ENCODE assay signal across 8 cellular contexts in the genomic region with DNA sequence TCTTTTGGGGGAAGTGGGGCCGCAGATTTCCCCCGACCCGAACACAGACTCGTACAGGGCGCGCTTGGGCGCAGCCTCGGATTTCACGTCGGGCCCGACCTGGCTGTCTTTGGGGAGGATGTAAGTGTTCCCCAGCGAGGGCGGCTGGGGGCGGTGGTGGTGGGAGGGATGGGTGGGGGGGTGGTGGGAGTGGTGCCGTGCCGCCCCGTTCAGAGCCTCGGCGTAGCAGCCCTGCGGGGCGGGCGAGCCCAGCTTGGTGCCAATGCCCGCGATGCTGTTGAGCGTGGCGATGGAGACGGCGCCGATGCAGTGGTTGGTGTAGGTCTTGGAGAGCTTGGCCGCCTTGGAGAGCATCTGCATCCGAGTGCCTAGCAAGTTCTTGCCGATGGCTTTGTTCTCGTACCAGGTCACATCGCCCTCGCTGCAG. TPM values are rescaled to one million over a fixed set of nuclear protein-coding genes. Genes with fewer than 3 reads are reported as not detected.
DNase-seq lines count a peak whose midpoint lies in the region; ATAC-seq and TF ChIP-seq lines count a peak whose summit lies in the region.
"Had no signal": no experiment of that assay in that cellular context is flagged by ENCODE, and none has a peak within 500 bp of the region (broad histone marks: within the 10 kb centered on the region; RNA-seq: fewer than 3 reads in every experiment).

No MANE protein-coding gene starts in this region.

- H3K9me3 ChIP-seq in IMR-90 (ENCODE audit: control insufficient read depth, insufficient read depth, low read length) (no peaks in the 10 kb centered on the region), iPS-18a (ENCODE audit: control insufficient read depth, low read depth, low read length) (no peaks in the 10 kb centered on the region), skeletal muscle satellite cell (replicated peaks; ENCODE audit: low read length) (no peaks in the 10 kb centered on the region)

- CTCF ChIA-PET in IMR-90 (lab: Yijun Ruan, JAX) = interaction anchor here (0.6 kb wide), 1 partner anchor 83 kb away, joined by 4 read pairs; no protein-coding TSS in a partner anchor

- H3K27me3 ChIP-seq in IMR-90 (ENCODE audit: control insufficient read depth, insufficient read depth, low read length) (peaks cover 20% of the 10 kb centered on the region), iPS-18a (ENCODE audit: control insufficient read depth, insufficient read depth, low read length) (peaks cover 68% of the 10 kb centered on the region), skeletal muscle satellite cell (ENCODE audit: control insufficient read depth, insufficient read depth, low read length) (peaks cover 18% of the 10 kb centered on the region)

- no peak overlapping the region for H3K27ac ChIP-seq in IMR-90 (ENCODE audit: insufficient read depth, low read length)
- no peak overlapping the region for H3K27ac ChIP-seq in iPS-18a (ENCODE audit: low read length)

- H3K79me1 ChIP-seq in IMR-90 (ENCODE audit: low read depth in 1 of 2, low read length in 2 of 2) = peaks cover 16 to 23% of the 10 kb centered on the region in 2 experiments

- peaks cover 13% of the 10 kb centered on the region; the same call in 1 of the 2 replicates for H4K20me1 ChIP-seq in IMR-90 (ENCODE audit: insufficient read depth, low read length)

- H2AK9ac ChIP-seq in IMR-90 (replicated peaks; ENCODE audit: low read depth, low read length, poor library complexity) = peak overlapping the region; percentile 68

- no peak overlapping the region for H3K9ac ChIP-seq in IMR-90 (ENCODE audit: low read depth, low read length)
- H3K9ac ChIP-seq in iPS-18a (ENCODE audit: low read length) = no peak overlapping the region
- H3K9ac ChIP-seq in skeletal muscle satellite cell (ENCODE audit: low read depth, low read length) = no peak overlapping the region

- H3K36me3 ChIP-seq in IMR-90 (ENCODE audit: control insufficient read depth, insufficient read depth, low read length) (no peaks in the 10 kb centered on the region), iPS-18a (ENCODE audit: control insufficient read depth, low read depth, low read length) (no peaks in the 10 kb centered on the region), skeletal muscle satellite cell (ENCODE audit: insufficient read depth, low read length) (no peaks in the 10 kb centered on the region)

- H3K18ac ChIP-seq in IMR-90 (ENCODE audit: low read depth, low read length) = no peak overlapping the region

- H3K4ac ChIP-seq in IMR-90 (ENCODE audit: low read depth, low read length) = no peak overlapping the region

- no peak for TF ChIP-seq POLR2A in IMR-90 (IDR thresholded peaks at IDR 0.05; ENCODE audit: low read depth, low read length)

- no peak overlapping the region for H3K23ac ChIP-seq in IMR-90 (ENCODE audit: low read depth, low read length)

- no peak overlapping the region for H2BK15ac ChIP-seq in IMR-90 (ENCODE audit: low read depth, low read length)

- intact Hi-C loops in IMR-90 (cut with micrococcal nuclease) = loop anchor here (5.0 kb wide), 3 partner anchors 120 to 240 kb away; no protein-coding TSS in a partner anchor

- no TSS peak for BruUV-seq in IMR-90 (replicated peaks; lab: Mats Ljungman, UMichigan)

- in situ Hi-C loops in IMR-90 (cut with MboI; ENCODE audit: low sequenced_read_pairs) = loop anchor here (10.0 kb wide), 1 partner anchor 62 kb away; no protein-coding TSS in a partner anchor
- in situ Hi-C loops in astrocyte of the spinal cord (cut with HindIII; ENCODE audit: low sequenced_read_pairs) = no loop called here

- 30% methylated on average over 6 of the region's 35 CpGs; no CpG with 5 or more reads in 1 of the 2 experiments for WGBS in IMR-90 (ENCODE audit: extremely low coverage in 2 of 2, insufficient read length in 1 of 2), 2 experiments

- TF ChIP-seq CTCF in IMR-90 (conservative IDR thresholded peaks at IDR 0.05; ENCODE audit: low read depth, low read length) (no peak), astrocyte of the spinal cord (IDR thresholded peaks at IDR 0.05; ENCODE audit: low read depth, low read length) (no peak)

- POLR2A ChIA-PET in IMR-90 (lab: Charles Lee; ENCODE audit: unreplicated experiment) = no interaction called here

- H3K56ac ChIP-seq in IMR-90 (ENCODE audit: extremely low read depth, insufficient read depth, low read length) = no peak overlapping the region

- no peak overlapping the region for H4K8ac ChIP-seq in IMR-90 (ENCODE audit: low read depth in 2 of 2, low read length in 2 of 2)

- no peak overlapping the region for H4K5ac ChIP-seq in IMR-90 (ENCODE audit: low read depth, low read length)

- H3K14ac ChIP-seq in IMR-90 (replicated peaks; ENCODE audit: low read depth, low read length) = no peak overlapping the region

- no peak overlapping the region for H4K91ac ChIP-seq in IMR-90 (ENCODE audit: insufficient read depth, low read depth, low read length)

- no peak overlapping the region for H2BK5ac ChIP-seq in IMR-90 (ENCODE audit: low read depth, low read length, poor library complexity, severe bottlenecking)

- no peak overlapping the region for H2BK20ac ChIP-seq in IMR-90 (ENCODE audit: low read depth, low read length)

- no peak overlapping the region for H2BK120ac ChIP-seq in IMR-90 (ENCODE audit: low read depth, low read length)

- H3K4me3 ChIP-seq in IMR-90 (ENCODE audit: insufficient read depth, low read depth, low read length) (no peak overlapping the region), astrocyte of the spinal cord (ENCODE audit: low read depth, low read length) (peak overlapping the region; percentile 68), iPS-18a (ENCODE audit: low read length) (peak overlapping the region; percentile 58), skeletal muscle satellite cell (ENCODE audit: low read length) (no peak overlapping the region)

- TF ChIP-seq RAD21 in IMR-90 (IDR thresholded peaks at IDR 0.05; ENCODE audit: low read length) = no peak

- dilution Hi-C loops in IMR-90 (cut with HindIII; ENCODE audit: low sequenced_read_pairs, unreplicated experiment) = no loop called here

- no peak overlapping the region for H2AK5ac ChIP-seq in IMR-90 (ENCODE audit: low read depth, low read length)

- peak overlapping the region; percentile 95 for H2AFZ ChIP-seq in IMR-90 (replicated peaks; ENCODE audit: low read length, poor library complexity)

- ATAC-seq in IMR-90 (ENCODE audit: low read depth) = no peak

- peaks cover 5% of the 10 kb centered on the region; the same call in 1 of the 2 replicates for H3K9me1 ChIP-seq in IMR-90 (ENCODE audit: insufficient read depth, low read length)

- no peak for DNase-seq in IMR-90
- no peak for DNase-seq in astrocyte of the spinal cord (ENCODE audit: low read depth, low spot score)
- DNase-seq in 8988T = no peak
- DNase-seq in T1000 (lab: John Stamatoyannopoulos, UW) = no peak
- no peak for DNase-seq in HUDEP-2 (lab: John Stamatoyannopoulos, UW; ENCODE audit: unreplicated experiment in 76 of 76)
- DNase-seq: NCI-H774 had no signal

- H3K4me2 ChIP-seq in IMR-90 (ENCODE audit: low read depth, low read length) (peak overlapping the region; percentile 77; the same call in 1 of the 2 replicates), skeletal muscle satellite cell (ENCODE audit: low read length) (peak overlapping the region; percentile 69)

- H3K4me1 ChIP-seq in IMR-90 (ENCODE audit: control insufficient read depth, insufficient read depth, low read length) (peaks cover 6% of the 10 kb centered on the region), iPS-18a (ENCODE audit: control insufficient read depth, low read depth, low read length) (peaks cover 24% of the 10 kb centered on the region), skeletal muscle satellite cell (ENCODE audit: control insufficient read depth, insufficient read depth, low read length) (peaks cover 34% of the 10 kb centered on the region)

TF ChIP-seq in IMR-90, 13 proteins besides CTCF, POLR2A, EP300 and RAD21:
- TF ChIP-seq FOS (IDR thresholded peaks at IDR 0.05; ENCODE audit: low read depth, low read length) (no peak), CHD1 (IDR thresholded peaks at IDR 0.05; ENCODE audit: low read depth, low read length) (no peak), SMC3 (IDR thresholded peaks at IDR 0.05; ENCODE audit: low read depth, low read length) (no peak), RFX5 (IDR thresholded peaks at IDR 0.05; ENCODE audit: low read depth, low read length) (no peak), USF2 (IDR thresholded peaks at IDR 0.05; ENCODE audit: low read depth, low read length) (no peak), BHLHE40 (IDR thresholded peaks at IDR 0.05; ENCODE audit: low read depth, low read length) (no peak), NFE2L2 (IDR thresholded peaks at IDR 0.05; ENCODE audit: low read depth, low read length) (no peak)
TF ChIP-seq in IMR-90: peak in this region for 0.

RNA-seq across cellular contexts. Expression of gene KCTD1, which starts 1.5 kb away (rescaled TPM):
- total RNA-seq in IMR-90 (2012; rRNA removed) = 4.7 and 5.0 TPM in 2 replicates
- 5.8 and 7.3 TPM in 2 replicates for polyA plus RNA-seq in IMR-90 (2012; rRNA removed)
- polyA plus RNA-seq in IMR-90 (2012; cell fraction: cytosol; rRNA removed) = 5.6 and 12.3 TPM in 2 replicates
- 4.9 and 5.0 TPM in 2 replicates for polyA plus RNA-seq in IMR-90 (2012; cell fraction: nucleus; rRNA removed; ENCODE audit: low replicate concordance)
- 7.2 and 8.9 TPM in 2 replicates for total RNA-seq in skeletal muscle satellite cell (2012; rRNA removed)

Comparison
In these comparisons a context has a peak if more than half of its experiments do, and no peak if none do; other contexts are left out.
1. H3K4me3 ChIP-seq: peak in astrocyte of the spinal cord (single experiment) and iPS-18a (single experiment); none in IMR-90 (single experiment) and skeletal muscle satellite cell (single experiment).